Comparison of ENCODE assay signal across 16 cellular contexts in the genomic region with DNA sequence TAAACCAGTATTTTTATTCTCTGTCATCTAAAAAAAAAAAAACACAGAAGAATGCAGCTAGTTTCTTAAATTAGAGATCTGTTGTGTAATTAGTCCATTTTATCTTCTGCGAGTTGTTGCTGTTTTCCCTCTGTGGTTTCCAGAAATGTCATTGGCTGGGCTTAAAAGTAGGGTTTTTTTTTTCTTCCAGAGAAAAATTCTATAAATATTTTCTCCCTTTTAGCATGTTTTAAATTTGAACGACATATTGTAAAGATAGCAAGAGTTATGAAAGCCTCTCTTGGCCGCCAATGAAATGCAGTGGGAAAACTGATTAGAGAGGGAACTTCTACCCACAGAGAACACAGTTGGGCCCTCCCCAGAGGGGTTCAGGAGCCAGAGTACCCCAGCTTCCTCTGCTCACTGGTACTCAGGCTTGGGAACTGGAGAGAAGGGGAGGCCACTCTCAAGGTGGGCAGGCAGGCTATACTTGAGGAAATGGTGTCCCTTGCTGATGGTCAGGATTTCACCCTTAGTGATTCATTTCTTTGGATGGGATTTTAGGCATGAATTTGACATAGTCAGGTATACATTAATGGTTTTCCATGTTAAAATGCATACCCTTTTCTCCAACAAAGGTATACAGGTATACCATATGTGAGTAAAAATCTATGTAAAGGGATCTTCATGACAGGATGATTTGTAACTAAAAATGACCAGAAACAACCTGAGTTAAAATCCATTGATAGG.
"Had no signal": no experiment of that assay in that cellular context is flagged by ENCODE, and none has a peak within 500 bp of the region (broad histone marks: within the 10 kb centered on the region; RNA-seq: fewer than 3 reads in every experiment).

No MANE protein-coding gene starts in this region.

- DNase-seq: activated CD4-positive, alpha-beta T cell treated with anti-CD3 and anti-CD28 coated beads, Interleukin-2, amount 50 U/mL, for 1 hour; activated naive CD4-positive, alpha-beta T cell; activated naive CD8-positive, alpha-beta T cell treated with anti-CD3 and anti-CD28 coated beads, Interleukin-2, amount 10 ng/mL, durations not matched to agents 7 days and 5 days; effector memory CD8-positive, alpha-beta T cell; foreskin melanocyte; immature natural killer cell; left colon; sigmoid colon; SK-N-SH; T-cell; T-helper 9 cell; tibial artery had no signal

- H3K36me3 ChIP-seq: sigmoid colon, tibial artery had no signal

- H3K27me3 ChIP-seq: sigmoid colon, tibial artery had no signal

- H3K4me3 Mint-ChIP-seq: activated naive CD8-positive, alpha-beta T cell treated with anti-CD3 and anti-CD28 coated beads, Interleukin-2, amount 10 ng/mL, durations not matched to agents 7 days and 5 days; activated T-helper 1 cell treated with anti-CD3 and anti-CD28 coated beads, Interleukin-12 subunit alpha, Interleukin-12 subunit beta, Interleukin-2, Interleukin-4 antibody, amounts not matched to agents 30 ng/mL and 10 ng/mL and 1 ng/mL, durations not matched to agents 14 hours and 24 hours and 36 hours; effector memory CD8-positive, alpha-beta T cell; immature natural killer cell; neural crest cell; stimulated activated effector memory CD8-positive, alpha-beta T cell treated with anti-CD3 and anti-CD28 coated beads, Interleukin-12 subunit alpha, Interleukin-12 subunit beta, amount 100 ng/mL, for 72 hours; T-cell had no signal

- H3K27me3 Mint-ChIP-seq: activated naive CD8-positive, alpha-beta T cell treated with anti-CD3 and anti-CD28 coated beads, Interleukin-2, amount 10 ng/mL, durations not matched to agents 7 days and 5 days; effector memory CD8-positive, alpha-beta T cell; T-cell had no signal

- H3K4me1 Mint-ChIP-seq: stimulated activated effector memory CD8-positive, alpha-beta T cell treated with anti-CD3 and anti-CD28 coated beads, Interleukin-12 subunit alpha, Interleukin-12 subunit beta, amount 100 ng/mL, for 72 hours had no signal

- H3K9me3 Mint-ChIP-seq: activated naive CD8-positive, alpha-beta T cell treated with anti-CD3 and anti-CD28 coated beads, Interleukin-2, amount 10 ng/mL, durations not matched to agents 7 days and 5 days; activated T-helper 1 cell treated with anti-CD3 and anti-CD28 coated beads, Interleukin-12 subunit alpha, Interleukin-12 subunit beta, Interleukin-2, Interleukin-4 antibody, amounts not matched to agents 30 ng/mL and 10 ng/mL and 1 ng/mL, durations not matched to agents 14 hours and 24 hours and 36 hours; effector memory CD8-positive, alpha-beta T cell; immature natural killer cell; neural crest cell; stimulated activated effector memory CD8-positive, alpha-beta T cell treated with anti-CD3 and anti-CD28 coated beads, Interleukin-12 subunit alpha, Interleukin-12 subunit beta, amount 100 ng/mL, for 72 hours; T-cell had no signal

- H3K36me3 Mint-ChIP-seq: activated naive CD8-positive, alpha-beta T cell treated with anti-CD3 and anti-CD28 coated beads, Interleukin-2, amount 10 ng/mL, durations not matched to agents 7 days and 5 days; immature natural killer cell; stimulated activated effector memory CD8-positive, alpha-beta T cell treated with anti-CD3 and anti-CD28 coated beads, Interleukin-12 subunit alpha, Interleukin-12 subunit beta, amount 100 ng/mL, for 72 hours; T-cell had no signal

- ATAC-seq: activated CD4-positive, CD25-positive, alpha-beta regulatory T cell treated with anti-CD3 and anti-CD28 coated beads, Interleukin-2, amount 50 U/mL, for 24 hours; effector memory CD8-positive, alpha-beta T cell; left colon; stimulated activated effector memory CD8-positive, alpha-beta T cell treated with anti-CD3 and anti-CD28 coated beads, Interleukin-12 subunit alpha, Interleukin-12 subunit beta, amount 100 ng/mL, for 72 hours; T-cell had no signal

- H3K4me3 ChIP-seq: sigmoid colon, tibial artery had no signal

- H3K4me1 ChIP-seq: sigmoid colon had no signal

- H3K27ac Mint-ChIP-seq: activated naive CD8-positive, alpha-beta T cell treated with anti-CD3 and anti-CD28 coated beads, Interleukin-2, amount 10 ng/mL, durations not matched to agents 7 days and 5 days; activated T-helper 1 cell treated with anti-CD3 and anti-CD28 coated beads, Interleukin-12 subunit alpha, Interleukin-12 subunit beta, Interleukin-2, Interleukin-4 antibody, amounts not matched to agents 30 ng/mL and 10 ng/mL and 1 ng/mL, durations not matched to agents 14 hours and 24 hours and 36 hours; effector memory CD8-positive, alpha-beta T cell; immature natural killer cell; stimulated activated effector memory CD8-positive, alpha-beta T cell treated with anti-CD3 and anti-CD28 coated beads, Interleukin-12 subunit alpha, Interleukin-12 subunit beta, amount 100 ng/mL, for 72 hours; T-cell had no signal

- H3K9me3 ChIP-seq: sigmoid colon, SK-N-SH, tibial artery had no signal
